Comparison of ENCODE assay signal across 8 cellular contexts in the genomic region with DNA sequence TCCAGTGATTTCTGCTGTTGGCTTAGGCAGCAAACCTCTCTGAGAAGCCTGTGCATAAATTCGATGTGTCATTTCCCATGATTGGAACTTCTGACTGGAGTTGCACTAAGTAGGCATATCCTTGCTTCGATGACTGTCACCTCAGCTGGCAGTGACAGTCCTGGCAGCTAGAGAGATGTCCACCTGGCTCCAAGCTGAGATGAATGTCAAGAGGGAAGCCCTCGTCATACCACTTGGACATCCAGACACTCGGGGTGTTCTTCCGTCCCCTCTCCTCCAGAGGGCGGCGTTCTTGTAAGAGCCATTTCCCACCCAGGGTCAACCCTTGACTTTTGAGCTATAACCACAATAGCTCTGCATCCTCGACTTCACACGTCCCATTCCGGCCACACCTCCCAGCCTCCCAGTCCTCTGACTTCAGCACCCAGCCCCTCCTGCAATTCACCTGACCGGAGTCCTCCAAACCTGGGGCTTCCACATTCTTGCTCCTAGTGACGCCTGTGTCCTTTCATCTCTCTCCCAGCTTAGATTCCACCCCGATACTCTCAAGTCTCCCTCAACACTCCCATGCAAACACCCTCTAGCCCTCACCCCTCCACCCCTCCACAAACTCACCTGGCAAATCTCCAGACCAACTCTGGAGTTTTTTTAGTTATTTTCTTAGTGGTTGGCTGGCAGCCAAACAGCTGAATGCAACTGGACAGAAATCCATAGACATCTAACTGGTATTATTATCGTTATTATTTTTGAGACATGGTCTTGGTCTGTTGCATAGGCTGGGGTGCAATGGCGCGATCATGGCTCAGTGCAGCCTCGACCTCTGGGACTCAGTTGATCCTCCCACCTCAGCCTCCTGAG. TPM values are rescaled to one million over a fixed set of nuclear protein-coding genes. Genes with fewer than 3 reads are reported as not detected.
DNase-seq lines count a peak whose midpoint lies in the region; ATAC-seq and TF ChIP-seq lines count a peak whose summit lies in the region.

No MANE protein-coding gene starts in this region.

- no peaks in the 10 kb centered on the region for H3K36me3 ChIP-seq in thyroid gland

- TF ChIP-seq CTCF in AG09319 (IDR thresholded peaks at IDR 0.05; ENCODE audit: low read depth, low read length) (peak; percentile 40), GM12873 (IDR thresholded peaks at IDR 0.05; ENCODE audit: insufficient read depth, low read depth, low read length, missing control alignments) (peak; percentile 82), thyroid gland (IDR thresholded peaks at IDR 0.05) (peak in 5 of 6 experiments; percentile 15 to 45 (median 36))

- H3K27ac ChIP-seq in thyroid gland: peak overlapping the region; percentile 42 to 86 (median 82)

- no peaks in the 10 kb centered on the region for H3K27me3 ChIP-seq in thyroid gland

- TF ChIP-seq POLR2A in thyroid gland (IDR thresholded peaks at IDR 0.05): no peak

- H3K4me3 ChIP-seq in thyroid gland (replicated peaks in 1 of 3): no peak overlapping the region

- intact Hi-C loops in thyroid gland (cut with DNase I): no loop called here

- 16 to 35% methylated on average over 17 of the region's 17 CpGs for WGBS in thyroid gland, 2 donors

- no peak for ATAC-seq in HG02678 (IDR thresholded peaks at IDR 0.05; ENCODE audit: unreplicated experiment)
- ATAC-seq in GM19395 (IDR thresholded peaks at IDR 0.05; ENCODE audit: unreplicated experiment): no peak

- peaks cover 19 to 23% of the 10 kb centered on the region in 2 donors for H3K4me1 ChIP-seq in thyroid gland

- no peaks in the 10 kb centered on the region for H3K9me3 ChIP-seq in thyroid gland

- DNase-seq in AG09319 (ENCODE audit: extremely low read depth, low read depth) (no peak), NCI-H526 treated with DMSO at 0.1 percent for 48 hours (lab: John Stamatoyannopoulos, UW) (peak; percentile 27), iPS DF 19.7 (ENCODE audit: low read depth, low spot score) (peak; percentile 88), thyroid gland (peak; percentile 91 to 95)
- peak; percentile 46 for DNase-seq in activated T-cell treated with anti-CD3 and anti-CD28 coated beads, Interleukin-2, amount 50 U/mL, for 1 hour

RNA-seq across cellular contexts. Expression of gene CA6, which starts 17.4 kb away (rescaled TPM):
- total RNA-seq in thyroid gland: not detected
